1 cellular context compared by ENCODE assay signal in the genomic region with DNA sequence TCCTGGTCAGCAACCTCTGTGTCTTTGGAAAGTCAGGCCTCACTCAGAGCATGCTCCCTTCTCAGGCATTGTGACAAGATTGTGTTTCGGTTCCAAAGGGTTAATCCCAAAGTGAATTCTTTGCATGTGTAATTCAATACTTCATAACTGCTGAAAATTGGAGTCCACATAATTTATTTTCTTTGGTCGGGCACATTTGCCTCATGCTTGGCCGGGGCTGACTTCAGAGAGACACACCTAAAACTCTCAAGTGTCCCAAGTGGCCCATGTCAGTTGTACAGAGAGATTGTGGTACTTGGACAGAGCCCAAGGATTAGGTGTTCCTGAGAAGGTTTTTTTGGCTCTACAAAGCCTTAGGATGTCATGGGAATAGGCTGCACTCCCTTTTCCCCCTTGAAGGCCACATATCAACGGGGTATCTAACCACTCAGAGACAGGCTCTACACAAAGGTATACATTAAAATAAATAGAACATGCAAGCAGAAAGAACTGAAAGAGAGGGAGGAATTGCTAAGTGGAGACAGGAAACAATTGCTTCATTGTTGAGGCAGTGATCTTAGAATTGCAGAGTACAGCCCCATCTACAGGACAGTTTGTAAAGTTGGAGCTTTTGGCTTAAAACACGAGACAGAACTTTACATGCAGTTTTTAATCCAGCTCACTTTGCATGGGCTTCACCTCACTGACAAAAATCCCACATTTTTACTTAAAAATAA.
A peak's percentile ranks its signal among the peaks of the same experiment; 100 is the strongest.
TF ChIP-seq lines count a peak whose summit lies in the region.

No MANE protein-coding gene starts in this region.

TF ChIP-seq in HepG2, 621 proteins besides CTCF, POLR2A, EP300 and RAD21 (continued from another document and continues in another):
- TF ChIP-seq, protein P1, sequence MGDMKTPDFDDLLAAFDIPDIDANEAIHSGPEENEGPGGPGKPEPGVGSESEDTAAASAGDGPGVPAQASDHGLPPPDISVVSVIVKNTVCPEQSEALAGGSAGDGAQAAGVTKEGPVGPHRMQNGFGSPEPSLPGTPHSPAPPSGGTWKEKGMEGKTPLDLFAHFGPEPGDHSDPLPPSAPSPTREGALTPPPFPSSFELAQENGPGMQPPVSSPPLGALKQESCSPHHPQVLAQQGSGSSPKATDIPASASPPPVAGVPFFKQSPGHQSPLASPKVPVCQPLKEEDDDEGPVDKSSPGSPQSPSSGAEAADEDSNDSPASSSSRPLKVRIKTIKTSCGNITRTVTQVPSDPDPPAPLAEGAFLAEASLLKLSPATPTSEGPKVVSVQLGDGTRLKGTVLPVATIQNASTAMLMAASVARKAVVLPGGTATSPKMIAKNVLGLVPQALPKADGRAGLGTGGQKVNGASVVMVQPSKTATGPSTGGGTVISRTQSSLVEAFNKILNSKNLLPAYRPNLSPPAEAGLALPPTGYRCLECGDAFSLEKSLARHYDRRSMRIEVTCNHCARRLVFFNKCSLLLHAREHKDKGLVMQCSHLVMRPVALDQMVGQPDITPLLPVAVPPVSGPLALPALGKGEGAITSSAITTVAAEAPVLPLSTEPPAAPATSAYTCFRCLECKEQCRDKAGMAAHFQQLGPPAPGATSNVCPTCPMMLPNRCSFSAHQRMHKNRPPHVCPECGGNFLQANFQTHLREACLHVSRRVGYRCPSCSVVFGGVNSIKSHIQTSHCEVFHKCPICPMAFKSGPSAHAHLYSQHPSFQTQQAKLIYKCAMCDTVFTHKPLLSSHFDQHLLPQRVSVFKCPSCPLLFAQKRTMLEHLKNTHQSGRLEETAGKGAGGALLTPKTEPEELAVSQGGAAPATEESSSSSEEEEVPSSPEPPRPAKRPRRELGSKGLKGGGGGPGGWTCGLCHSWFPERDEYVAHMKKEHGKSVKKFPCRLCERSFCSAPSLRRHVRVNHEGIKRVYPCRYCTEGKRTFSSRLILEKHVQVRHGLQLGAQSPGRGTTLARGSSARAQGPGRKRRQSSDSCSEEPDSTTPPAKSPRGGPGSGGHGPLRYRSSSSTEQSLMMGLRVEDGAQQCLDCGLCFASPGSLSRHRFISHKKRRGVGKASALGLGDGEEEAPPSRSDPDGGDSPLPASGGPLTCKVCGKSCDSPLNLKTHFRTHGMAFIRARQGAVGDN (CRISPR knock-in tag; IDR thresholded peaks at IDR 0.05) = no peak
- no peak for TF ChIP-seq ZNF180 (CRISPR knock-in tag; IDR thresholded peaks at IDR 0.05; ENCODE audit: borderline replicate concordance, low read depth)
- no peak for TF ChIP-seq MEIS1 (CRISPR knock-in tag; IDR thresholded peaks at IDR 0.05; ENCODE audit: borderline replicate concordance)
- TF ChIP-seq, protein P2, sequence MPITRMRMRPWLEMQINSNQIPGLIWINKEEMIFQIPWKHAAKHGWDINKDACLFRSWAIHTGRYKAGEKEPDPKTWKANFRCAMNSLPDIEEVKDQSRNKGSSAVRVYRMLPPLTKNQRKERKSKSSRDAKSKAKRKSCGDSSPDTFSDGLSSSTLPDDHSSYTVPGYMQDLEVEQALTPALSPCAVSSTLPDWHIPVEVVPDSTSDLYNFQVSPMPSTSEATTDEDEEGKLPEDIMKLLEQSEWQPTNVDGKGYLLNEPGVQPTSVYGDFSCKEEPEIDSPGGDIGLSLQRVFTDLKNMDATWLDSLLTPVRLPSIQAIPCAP (CRISPR knock-in tag; IDR thresholded peaks at IDR 0.05; ENCODE audit: low read depth) = no peak
- no peak for TF ChIP-seq AKAP8 (CRISPR knock-in tag; IDR thresholded peaks at IDR 0.05)
- TF ChIP-seq SOX6 (IDR thresholded peaks at IDR 0.05) = no peak
- peak; percentile 82 for TF ChIP-seq SOX6 (CRISPR knock-in tag; IDR thresholded peaks at IDR 0.05)
- no peak for TF ChIP-seq KLF12 (CRISPR knock-in tag; IDR thresholded peaks at IDR 0.05; ENCODE audit: borderline replicate concordance)
- TF ChIP-seq ZFYVE20 (CRISPR knock-in tag; IDR thresholded peaks at IDR 0.05; ENCODE audit: borderline replicate concordance, low read depth) = no peak
- TF ChIP-seq, protein P3, sequence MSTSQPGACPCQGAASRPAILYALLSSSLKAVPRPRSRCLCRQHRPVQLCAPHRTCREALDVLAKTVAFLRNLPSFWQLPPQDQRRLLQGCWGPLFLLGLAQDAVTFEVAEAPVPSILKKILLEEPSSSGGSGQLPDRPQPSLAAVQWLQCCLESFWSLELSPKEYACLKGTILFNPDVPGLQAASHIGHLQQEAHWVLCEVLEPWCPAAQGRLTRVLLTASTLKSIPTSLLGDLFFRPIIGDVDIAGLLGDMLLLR (CRISPR knock-in tag; IDR thresholded peaks at IDR 0.05) = no peak
- no peak for TF ChIP-seq PCBP2 (optimal IDR thresholded peaks at IDR 0.05; ENCODE audit: low read depth, low read length, poor library complexity, severe bottlenecking)
- TF ChIP-seq, protein P4, sequence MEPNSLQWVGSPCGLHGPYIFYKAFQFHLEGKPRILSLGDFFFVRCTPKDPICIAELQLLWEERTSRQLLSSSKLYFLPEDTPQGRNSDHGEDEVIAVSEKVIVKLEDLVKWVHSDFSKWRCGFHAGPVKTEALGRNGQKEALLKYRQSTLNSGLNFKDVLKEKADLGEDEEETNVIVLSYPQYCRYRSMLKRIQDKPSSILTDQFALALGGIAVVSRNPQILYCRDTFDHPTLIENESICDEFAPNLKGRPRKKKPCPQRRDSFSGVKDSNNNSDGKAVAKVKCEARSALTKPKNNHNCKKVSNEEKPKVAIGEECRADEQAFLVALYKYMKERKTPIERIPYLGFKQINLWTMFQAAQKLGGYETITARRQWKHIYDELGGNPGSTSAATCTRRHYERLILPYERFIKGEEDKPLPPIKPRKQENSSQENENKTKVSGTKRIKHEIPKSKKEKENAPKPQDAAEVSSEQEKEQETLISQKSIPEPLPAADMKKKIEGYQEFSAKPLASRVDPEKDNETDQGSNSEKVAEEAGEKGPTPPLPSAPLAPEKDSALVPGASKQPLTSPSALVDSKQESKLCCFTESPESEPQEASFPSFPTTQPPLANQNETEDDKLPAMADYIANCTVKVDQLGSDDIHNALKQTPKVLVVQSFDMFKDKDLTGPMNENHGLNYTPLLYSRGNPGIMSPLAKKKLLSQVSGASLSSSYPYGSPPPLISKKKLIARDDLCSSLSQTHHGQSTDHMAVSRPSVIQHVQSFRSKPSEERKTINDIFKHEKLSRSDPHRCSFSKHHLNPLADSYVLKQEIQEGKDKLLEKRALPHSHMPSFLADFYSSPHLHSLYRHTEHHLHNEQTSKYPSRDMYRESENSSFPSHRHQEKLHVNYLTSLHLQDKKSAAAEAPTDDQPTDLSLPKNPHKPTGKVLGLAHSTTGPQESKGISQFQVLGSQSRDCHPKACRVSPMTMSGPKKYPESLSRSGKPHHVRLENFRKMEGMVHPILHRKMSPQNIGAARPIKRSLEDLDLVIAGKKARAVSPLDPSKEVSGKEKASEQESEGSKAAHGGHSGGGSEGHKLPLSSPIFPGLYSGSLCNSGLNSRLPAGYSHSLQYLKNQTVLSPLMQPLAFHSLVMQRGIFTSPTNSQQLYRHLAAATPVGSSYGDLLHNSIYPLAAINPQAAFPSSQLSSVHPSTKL (CRISPR knock-in tag; IDR thresholded peaks at IDR 0.05) = peak; percentile 70
- no peak for TF ChIP-seq XBP1 (CRISPR knock-in tag; IDR thresholded peaks at IDR 0.05)
- TF ChIP-seq, protein P5, sequence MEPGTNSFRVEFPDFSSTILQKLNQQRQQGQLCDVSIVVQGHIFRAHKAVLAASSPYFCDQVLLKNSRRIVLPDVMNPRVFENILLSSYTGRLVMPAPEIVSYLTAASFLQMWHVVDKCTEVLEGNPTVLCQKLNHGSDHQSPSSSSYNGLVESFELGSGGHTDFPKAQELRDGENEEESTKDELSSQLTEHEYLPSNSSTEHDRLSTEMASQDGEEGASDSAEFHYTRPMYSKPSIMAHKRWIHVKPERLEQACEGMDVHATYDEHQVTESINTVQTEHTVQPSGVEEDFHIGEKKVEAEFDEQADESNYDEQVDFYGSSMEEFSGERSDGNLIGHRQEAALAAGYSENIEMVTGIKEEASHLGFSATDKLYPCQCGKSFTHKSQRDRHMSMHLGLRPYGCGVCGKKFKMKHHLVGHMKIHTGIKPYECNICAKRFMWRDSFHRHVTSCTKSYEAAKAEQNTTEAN (CRISPR knock-in tag; conservative IDR thresholded peaks at IDR 0.05) = no peak
- TF ChIP-seq, protein P6, sequence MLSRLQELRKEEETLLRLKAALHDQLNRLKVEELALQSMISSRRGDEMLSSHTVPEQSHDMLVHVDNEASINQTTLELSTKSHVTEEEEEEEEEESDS (CRISPR knock-in tag; IDR thresholded peaks at IDR 0.05; ENCODE audit: borderline replicate concordance) = no peak
- peak; percentile 46; the same call in 1 of the 2 replicates for TF ChIP-seq NCOR1 (IDR thresholded peaks at IDR 0.05; ENCODE audit: borderline replicate concordance, low read length)
- no peak for TF ChIP-seq ZNF230 (CRISPR knock-in tag; IDR thresholded peaks at IDR 0.05)
- TF ChIP-seq, protein P7, sequence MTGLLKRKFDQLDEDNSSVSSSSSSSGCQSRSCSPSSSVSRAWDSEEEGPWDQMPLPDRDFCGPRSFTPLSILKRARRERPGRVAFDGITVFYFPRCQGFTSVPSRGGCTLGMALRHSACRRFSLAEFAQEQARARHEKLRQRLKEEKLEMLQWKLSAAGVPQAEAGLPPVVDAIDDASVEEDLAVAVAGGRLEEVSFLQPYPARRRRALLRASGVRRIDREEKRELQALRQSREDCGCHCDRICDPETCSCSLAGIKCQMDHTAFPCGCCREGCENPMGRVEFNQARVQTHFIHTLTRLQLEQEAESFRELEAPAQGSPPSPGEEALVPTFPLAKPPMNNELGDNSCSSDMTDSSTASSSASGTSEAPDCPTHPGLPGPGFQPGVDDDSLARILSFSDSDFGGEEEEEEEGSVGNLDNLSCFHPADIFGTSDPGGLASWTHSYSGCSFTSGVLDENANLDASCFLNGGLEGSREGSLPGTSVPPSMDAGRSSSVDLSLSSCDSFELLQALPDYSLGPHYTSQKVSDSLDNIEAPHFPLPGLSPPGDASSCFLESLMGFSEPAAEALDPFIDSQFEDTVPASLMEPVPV (CRISPR knock-in tag; IDR thresholded peaks at IDR 0.05) = no peak
- TF ChIP-seq ZNF607 (CRISPR knock-in tag; IDR thresholded peaks at IDR 0.05; ENCODE audit: borderline replicate concordance) = no peak
- peak; percentile 70 for TF ChIP-seq GATAD2A (CRISPR knock-in tag; IDR thresholded peaks at IDR 0.05)
- 0 out of 2 replicates have a peak, but pooled peaks have one; percentile 59 for TF ChIP-seq ZBTB20 (CRISPR knock-in tag; IDR thresholded peaks at IDR 0.05; ENCODE audit: borderline replicate concordance, low read depth)
- TF ChIP-seq, protein P8, sequence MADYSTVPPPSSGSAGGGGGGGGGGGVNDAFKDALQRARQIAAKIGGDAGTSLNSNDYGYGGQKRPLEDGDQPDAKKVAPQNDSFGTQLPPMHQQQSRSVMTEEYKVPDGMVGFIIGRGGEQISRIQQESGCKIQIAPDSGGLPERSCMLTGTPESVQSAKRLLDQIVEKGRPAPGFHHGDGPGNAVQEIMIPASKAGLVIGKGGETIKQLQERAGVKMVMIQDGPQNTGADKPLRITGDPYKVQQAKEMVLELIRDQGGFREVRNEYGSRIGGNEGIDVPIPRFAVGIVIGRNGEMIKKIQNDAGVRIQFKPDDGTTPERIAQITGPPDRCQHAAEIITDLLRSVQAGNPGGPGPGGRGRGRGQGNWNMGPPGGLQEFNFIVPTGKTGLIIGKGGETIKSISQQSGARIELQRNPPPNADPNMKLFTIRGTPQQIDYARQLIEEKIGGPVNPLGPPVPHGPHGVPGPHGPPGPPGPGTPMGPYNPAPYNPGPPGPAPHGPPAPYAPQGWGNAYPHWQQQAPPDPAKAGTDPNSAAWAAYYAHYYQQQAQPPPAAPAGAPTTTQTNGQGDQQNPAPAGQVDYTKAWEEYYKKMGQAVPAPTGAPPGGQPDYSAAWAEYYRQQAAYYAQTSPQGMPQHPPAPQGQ (CRISPR knock-in tag; IDR thresholded peaks at IDR 0.05; ENCODE audit: borderline replicate concordance) = no peak
- TF ChIP-seq PAWR (CRISPR knock-in tag; IDR thresholded peaks at IDR 0.05; ENCODE audit: borderline replicate concordance) = no peak
- TF ChIP-seq, protein P9, sequence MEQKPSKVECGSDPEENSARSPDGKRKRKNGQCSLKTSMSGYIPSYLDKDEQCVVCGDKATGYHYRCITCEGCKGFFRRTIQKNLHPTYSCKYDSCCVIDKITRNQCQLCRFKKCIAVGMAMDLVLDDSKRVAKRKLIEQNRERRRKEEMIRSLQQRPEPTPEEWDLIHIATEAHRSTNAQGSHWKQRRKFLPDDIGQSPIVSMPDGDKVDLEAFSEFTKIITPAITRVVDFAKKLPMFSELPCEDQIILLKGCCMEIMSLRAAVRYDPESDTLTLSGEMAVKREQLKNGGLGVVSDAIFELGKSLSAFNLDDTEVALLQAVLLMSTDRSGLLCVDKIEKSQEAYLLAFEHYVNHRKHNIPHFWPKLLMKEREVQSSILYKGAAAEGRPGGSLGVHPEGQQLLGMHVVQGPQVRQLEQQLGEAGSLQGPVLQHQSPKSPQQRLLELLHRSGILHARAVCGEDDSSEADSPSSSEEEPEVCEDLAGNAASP (CRISPR knock-in tag; IDR thresholded peaks at IDR 0.05; ENCODE audit: borderline replicate concordance) = no peak
- TF ChIP-seq ZNF17 (CRISPR knock-in tag; IDR thresholded peaks at IDR 0.05) = no peak
- TF ChIP-seq AHR (CRISPR knock-in tag; IDR thresholded peaks at IDR 0.05) = no peak
- TF ChIP-seq TCF12 (IDR thresholded peaks at IDR 0.05) = no peak
- no peak for TF ChIP-seq TCF12 (CRISPR knock-in tag; IDR thresholded peaks at IDR 0.05)
- TF ChIP-seq ZNF547 (CRISPR knock-in tag; IDR thresholded peaks at IDR 0.05) = no peak
- TF ChIP-seq ZNF605 (CRISPR knock-in tag; IDR thresholded peaks at IDR 0.05) = no peak
- no peak for TF ChIP-seq ZNF75D (CRISPR knock-in tag; IDR thresholded peaks at IDR 0.05; ENCODE audit: borderline replicate concordance)
- no peak for TF ChIP-seq TBX3 (IDR thresholded peaks at IDR 0.05; ENCODE audit: borderline replicate concordance)
- no peak for TF ChIP-seq GPN1 (CRISPR knock-in tag; IDR thresholded peaks at IDR 0.05; ENCODE audit: borderline replicate concordance)
- no peak for TF ChIP-seq IRX3 (CRISPR knock-in tag; IDR thresholded peaks at IDR 0.05; ENCODE audit: borderline replicate concordance, low read depth)
- TF ChIP-seq, protein P10, sequence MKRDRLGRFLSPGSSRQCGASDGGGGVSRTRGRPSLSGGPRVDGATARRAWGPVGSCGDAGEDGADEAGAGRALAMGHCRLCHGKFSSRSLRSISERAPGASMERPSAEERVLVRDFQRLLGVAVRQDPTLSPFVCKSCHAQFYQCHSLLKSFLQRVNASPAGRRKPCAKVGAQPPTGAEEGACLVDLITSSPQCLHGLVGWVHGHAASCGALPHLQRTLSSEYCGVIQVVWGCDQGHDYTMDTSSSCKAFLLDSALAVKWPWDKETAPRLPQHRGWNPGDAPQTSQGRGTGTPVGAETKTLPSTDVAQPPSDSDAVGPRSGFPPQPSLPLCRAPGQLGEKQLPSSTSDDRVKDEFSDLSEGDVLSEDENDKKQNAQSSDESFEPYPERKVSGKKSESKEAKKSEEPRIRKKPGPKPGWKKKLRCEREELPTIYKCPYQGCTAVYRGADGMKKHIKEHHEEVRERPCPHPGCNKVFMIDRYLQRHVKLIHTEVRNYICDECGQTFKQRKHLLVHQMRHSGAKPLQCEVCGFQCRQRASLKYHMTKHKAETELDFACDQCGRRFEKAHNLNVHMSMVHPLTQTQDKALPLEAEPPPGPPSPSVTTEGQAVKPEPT (CRISPR knock-in tag; IDR thresholded peaks at IDR 0.05; ENCODE audit: low read depth) = no peak
- TF ChIP-seq, protein P11, sequence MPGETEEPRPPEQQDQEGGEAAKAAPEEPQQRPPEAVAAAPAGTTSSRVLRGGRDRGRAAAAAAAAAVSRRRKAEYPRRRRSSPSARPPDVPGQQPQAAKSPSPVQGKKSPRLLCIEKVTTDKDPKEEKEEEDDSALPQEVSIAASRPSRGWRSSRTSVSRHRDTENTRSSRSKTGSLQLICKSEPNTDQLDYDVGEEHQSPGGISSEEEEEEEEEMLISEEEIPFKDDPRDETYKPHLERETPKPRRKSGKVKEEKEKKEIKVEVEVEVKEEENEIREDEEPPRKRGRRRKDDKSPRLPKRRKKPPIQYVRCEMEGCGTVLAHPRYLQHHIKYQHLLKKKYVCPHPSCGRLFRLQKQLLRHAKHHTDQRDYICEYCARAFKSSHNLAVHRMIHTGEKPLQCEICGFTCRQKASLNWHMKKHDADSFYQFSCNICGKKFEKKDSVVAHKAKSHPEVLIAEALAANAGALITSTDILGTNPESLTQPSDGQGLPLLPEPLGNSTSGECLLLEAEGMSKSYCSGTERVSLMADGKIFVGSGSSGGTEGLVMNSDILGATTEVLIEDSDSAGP (CRISPR knock-in tag; IDR thresholded peaks at IDR 0.05; ENCODE audit: borderline replicate concordance) = no peak
- TF ChIP-seq ZNF672 (CRISPR knock-in tag; IDR thresholded peaks at IDR 0.05) = no peak
